ENCODE assay signal across 10 cellular contexts in genomic region chr9:125332527-125332926, GRCh38.
DNase-seq lines count a peak whose midpoint lies in the region; ATAC-seq and TF ChIP-seq lines count a peak whose summit lies in the region.
"Had no signal": no experiment of that assay in that cellular context is flagged by ENCODE, and none has a peak within 500 bp of the region (broad histone marks: within the 10 kb centered on the region; RNA-seq: fewer than 3 reads in every experiment).

No MANE protein-coding gene starts in this region.

- no peak for TF ChIP-seq CTCF in lower lobe of right lung (IDR thresholded peaks at IDR 0.05)
- no peak for TF ChIP-seq CTCF in BE2C (IDR thresholded peaks at IDR 0.05; ENCODE audit: low read depth, low read length)

- peak; percentile 35 to 56 for DNase-seq in activated T-cell treated with anti-CD3 and anti-CD28 coated beads, Interleukin-2, amount 50 U/mL, for 48 hours
- DNase-seq in lower lobe of right lung (no peak), medulla oblongata (ENCODE audit: extremely low spot score) (no peak), NCI-H1694 (lab: John Stamatoyannopoulos, UW) (no peak), BE2C (no peak)
- DNase-seq: gastrocnemius medialis had no signal

- 0 out of 22 replicates have a peak overlapping the region, but pooled peaks of 1 of the 11 experiments have one; percentile 4 for H3K9ac ChIP-seq in BLaER1 treated with 17β-estradiol and CSF1 and Interleukin-3, amounts not matched to agents 10 nM and 100 nM

- H3K4me1 ChIP-seq in BLaER1 treated with 17β-estradiol and CSF1 and Interleukin-3, amounts not matched to agents 10 nM and 100 nM = peaks cover 0 to 31% (median 16%) of the 10 kb centered on the region in 10 experiments; a peak in 15 of 20 replicates
- H3K4me1 ChIP-seq in lower lobe of right lung (peaks cover 11% of the 10 kb centered on the region), BE2C (no peaks in the 10 kb centered on the region)
- H3K4me1 ChIP-seq: gastrocnemius medialis had no signal

- H4K20me1 ChIP-seq in BLaER1 treated with 17β-estradiol and CSF1 and Interleukin-3, amounts not matched to agents 10 nM and 100 nM = peaks cover 0 to 17% (median 0%) of the 10 kb centered on the region in 11 experiments; a peak in 2 of 22 replicates

- intact Hi-C loops in lower lobe of right lung (cut with DNase I) = no loop called here

- peak overlapping the region in 9 of 11 experiments; percentile 12 to 58 (median 40); a peak in 14 of 22 replicates for H3K4me2 ChIP-seq in BLaER1 treated with 17β-estradiol and CSF1 and Interleukin-3, amounts not matched to agents 10 nM and 100 nM
- H3K4me2 ChIP-seq: GM23338 had no signal

- H3K4me3 ChIP-seq in BLaER1 treated with 17β-estradiol and CSF1 and Interleukin-3, amounts not matched to agents 10 nM and 100 nM = no peak overlapping the region
- H3K4me3 ChIP-seq in lower lobe of right lung (no peak overlapping the region), BE2C (ENCODE audit: low read depth, low read length) (no peak overlapping the region)
- H3K4me3 ChIP-seq: gastrocnemius medialis, GM23338 had no signal

- H3K9me3 ChIP-seq in BLaER1 treated with 17β-estradiol and CSF1 and Interleukin-3, amounts not matched to agents 10 nM and 100 nM (replicated peaks in 1 of 11) = no peaks in the 10 kb centered on the region
- H3K9me3 ChIP-seq in lower lobe of right lung = no peaks in the 10 kb centered on the region
- no peaks in the 10 kb centered on the region for H3K9me3 ChIP-seq in BE2C
- H3K9me3 ChIP-seq: gastrocnemius medialis had no signal

- H3K27ac ChIP-seq in BLaER1 treated with 17β-estradiol and CSF1 and Interleukin-3, amounts not matched to agents 10 nM and 100 nM = peak overlapping the region in 9 of 11 experiments; percentile 16 to 69 (median 43); a peak in 11 of 22 replicates
- H3K27ac ChIP-seq in lower lobe of right lung = no peak overlapping the region
- H3K27ac ChIP-seq: gastrocnemius medialis had no signal

- ATAC-seq in GM18870 (IDR thresholded peaks at IDR 0.05; ENCODE audit: unreplicated experiment) (peak; percentile 93), HG03097 (IDR thresholded peaks at IDR 0.05; ENCODE audit: low FRiP score, unreplicated experiment) (peak; percentile 81), lower lobe of right lung (no peak)
- ATAC-seq: GM23338 had no signal

- peaks cover 74 to 95% (median 91%) of the 10 kb centered on the region in 11 experiments for H3K36me3 ChIP-seq in BLaER1 treated with 17β-estradiol and CSF1 and Interleukin-3, amounts not matched to agents 10 nM and 100 nM
- H3K36me3 ChIP-seq in lower lobe of right lung (peaks cover 81% of the 10 kb centered on the region), BE2C (peaks cover 49% of the 10 kb centered on the region)

- no peaks in the 10 kb centered on the region for H3K27me3 ChIP-seq in BLaER1 treated with 17β-estradiol and CSF1 and Interleukin-3, amounts not matched to agents 10 nM and 100 nM
- H3K27me3 ChIP-seq in lower lobe of right lung (ENCODE audit: low read depth) = no peaks in the 10 kb centered on the region
- no peaks in the 10 kb centered on the region for H3K27me3 ChIP-seq in BE2C
- H3K27me3 ChIP-seq: gastrocnemius medialis had no signal

Comparison
In these comparisons a context has a peak if more than half of its experiments do, and no peak if none do; other contexts are left out.
1. ATAC-seq: peak in GM18870 (single experiment) and HG03097 (single experiment); none in lower lobe of right lung (0 of 2).
2. DNase-seq: peak in activated T-cell treated with anti-CD3 and anti-CD28 coated beads, Interleukin-2, amount 50 U/mL, for 48 hours (2 of 2); none in lower lobe of right lung (single experiment), medulla oblongata (single experiment), NCI-H1694 (single experiment) and BE2C (single experiment).